Comparison of ENCODE assay signal across 34 cellular contexts in the genomic region with DNA sequence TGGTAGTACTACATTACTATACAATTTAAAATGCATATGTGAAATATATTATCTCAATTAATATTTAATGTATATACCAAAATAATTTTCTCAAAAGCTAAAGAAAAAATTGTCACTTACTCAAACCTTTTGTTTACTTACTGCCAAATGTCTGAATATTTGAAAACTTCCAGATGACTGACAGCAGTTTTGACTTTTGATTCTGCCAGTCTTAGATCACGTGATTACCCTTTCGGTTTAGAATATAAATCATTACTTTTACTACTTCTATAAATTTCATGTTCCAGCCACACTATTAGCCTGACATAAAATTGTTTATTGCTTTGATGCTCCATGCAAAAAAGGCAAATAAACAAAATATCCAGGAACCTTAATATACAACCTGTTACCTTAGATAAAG.
"Had no signal": no experiment of that assay in that cellular context is flagged by ENCODE, and none has a peak within 500 bp of the region (broad histone marks: within the 10 kb centered on the region; RNA-seq: fewer than 3 reads in every experiment).

No MANE protein-coding gene starts in this region.

- FAIRE-seq: astrocyte, TTC549 had no signal

- H3K4me1 ChIP-seq: adrenal gland, body of pancreas had no signal

- H3K4me3 ChIP-seq: adrenal gland, body of pancreas, breast epithelium had no signal

- DNase-seq: activated B cell treated with CpG ODN at 0.5 μM for 24 hours; activated CD4-positive, alpha-beta memory T cell treated with anti-CD3 and anti-CD28 coated beads for 36 hours; activated CD4-positive, alpha-beta T cell treated with anti-CD3 and anti-CD28 coated beads for 4 hours; activated CD4-positive, alpha-beta T cell treated with anti-CD3 and anti-CD28 coated beads, Interleukin-2, amount 10 ng/mL, durations not matched to agents 24 days and 14 days; activated CD4-positive, alpha-beta T cell treated with anti-CD3 and anti-CD28 coated beads, Interleukin-2, amount 50 U/mL, for 1 hour; activated CD4-positive, alpha-beta T cell treated with anti-CD3 and anti-CD28 coated beads, Interleukin-2, amount 50 U/mL, for 4 hours; activated CD4-positive, CD25-positive, alpha-beta regulatory T cell treated with anti-CD3 and anti-CD28 coated beads, Interleukin-2, amount 50 U/mL, for 72 hours; activated CD8-positive, alpha-beta memory T cell treated with anti-CD3 and anti-CD28 coated beads, Interleukin-2, amount 50 U/mL, for 4 hours; activated CD8-positive, alpha-beta T cell treated with anti-CD3 and anti-CD28 coated beads for 36 hours; activated effector memory CD4-positive, alpha-beta T cell treated with anti-CD3 and anti-CD28 coated beads, Interleukin-2, amount 50 U/mL, for 16 hours; activated gamma-delta T cell treated with Interleukin-2 at 50 U/mL for 16 hours; activated naive CD4-positive, alpha-beta T cell; activated naive CD4-positive, alpha-beta T cell treated with anti-CD3 and anti-CD28 coated beads for 36 hours; activated naive CD4-positive, alpha-beta T cell treated with anti-CD3 and anti-CD28 coated beads, Interleukin-2, amount 50 U/mL, for 16 hours; activated naive CD8-positive, alpha-beta T cell treated with anti-CD3 and anti-CD28 coated beads for 36 hours; activated T-cell treated with anti-CD3 and anti-CD28 coated beads for 4 hours; activated T-cell treated with anti-CD3 and anti-CD28 coated beads, Interleukin-2, amount 50 U/mL, for 1 hour; activated T-cell treated with anti-CD3 and anti-CD28 coated beads, Interleukin-2, amount 50 U/mL, for 4 hours; activated T-cell treated with anti-CD3 and anti-CD28 coated beads, Interleukin-2, amount 50 U/mL, for 72 hours; adrenal gland; amniotic stem cell; aorta; body of pancreas; brain microvascular endothelial cell; central memory CD4-positive, alpha-beta T cell; T-helper 1 cell; T-helper 2 cell; T-helper 9 cell had no signal

- H3K36me3 ChIP-seq: adrenal gland, brain microvascular endothelial cell, breast epithelium had no signal

- H3K27ac ChIP-seq: adrenal gland, brain microvascular endothelial cell, breast epithelium, VCaP had no signal

- H3K27me3 ChIP-seq: adrenal gland, body of pancreas, brain microvascular endothelial cell, breast epithelium had no signal

- ATAC-seq: activated CD8-positive, alpha-beta T cell treated with anti-CD3 and anti-CD28 coated beads for 36 hours; activated naive CD4-positive, alpha-beta T cell treated with anti-CD3 and anti-CD28 coated beads, Interleukin-2, amount 50 U/mL, for 72 hours; activated T-cell treated with anti-CD3 and anti-CD28 coated beads, Interleukin-2, amount 50 U/mL, for 4 hours; activated T-cell treated with anti-CD3 and anti-CD28 coated beads, Interleukin-2, amount 50 U/mL, for 72 hours; activated T-helper 17 cell treated with anti-CD3 and anti-CD28 coated beads, Interleukin-2, amount 50 U/mL, for 72 hours; body of pancreas had no signal

- H3K9me3 ChIP-seq: adrenal gland, body of pancreas, breast epithelium had no signal
